Comparison of ENCODE assay signal across 8 cellular contexts in genomic region chr17:35022536-35023063, GRCh38. TPM values are rescaled to one million over a fixed set of nuclear protein-coding genes. Genes with fewer than 3 reads are reported as not detected.
DNase-seq lines count a peak whose midpoint lies in the region; ATAC-seq and TF ChIP-seq lines count a peak whose summit lies in the region.

No MANE protein-coding gene starts in this region.

- peak; percentile 100 for ATAC-seq in activated CD4-positive, alpha-beta T cell treated with anti-CD3 and anti-CD28 coated beads for 36 hours
- ATAC-seq in GM23338 (no peak), HG03045 (IDR thresholded peaks at IDR 0.05; ENCODE audit: unreplicated experiment) (no peak)

- H3K36me3 ChIP-seq in liver (ENCODE audit: control insufficient read depth in 4 of 4, insufficient read depth in 3 of 4, low read depth in 1 of 4, low read length in 3 of 4) = peaks cover 19 to 42% (median 24%) of the 10 kb centered on the region in 4 donors
- no peaks in the 10 kb centered on the region for H3K36me3 ChIP-seq in GM23338 (ENCODE audit: insufficient read depth)

- H3K4me3 Mint-ChIP-seq in activated CD4-positive, alpha-beta T cell treated with anti-CD3 and anti-CD28 coated beads for 36 hours = peak overlapping the region; percentile 67
- H3K4me3 Mint-ChIP-seq in GM23338 = no peak overlapping the region

- H3K4me2 ChIP-seq in GM23338 = no peak overlapping the region

- peak; percentile 55 to 71 for TF ChIP-seq RAD21 in liver (IDR thresholded peaks at IDR 0.05)

- CTCF ChIA-PET in activated CD4-positive, alpha-beta T cell treated with anti-CD3 and anti-CD28 coated beads for 36 hours (lab: Charles Lee) = interaction anchor here (0.6 to 3.2 kb wide), 23 partner anchors 9 to 742 kb away, joined by 3 to 28 read pairs (median 4); partner anchors contain the start of genes LIG3, RAD51D and RFFL

- no peaks in the 10 kb centered on the region for H3F3A ChIP-seq in GM23338 (replicated peaks; ENCODE audit: low read depth)

- TF ChIP-seq CTCF in liver (IDR thresholded peaks at IDR 0.05; ENCODE audit: low read depth, low read length, missing input control) = peak; percentile 6
- no peak for TF ChIP-seq CTCF in GM23338 (conservative IDR thresholded peaks at IDR 0.05; ENCODE audit: low read depth in 2 of 2)

- 20% methylated on average over 8 of the region's 8 CpGs for WGBS in liver

- DNase-seq in EL = peak; percentile 88
- DNase-seq in LHCN-M2 (ENCODE audit: low read depth) = peak; percentile 95
- DNase-seq in activated CD4-positive, alpha-beta T cell treated with anti-CD3 and anti-CD28 coated beads for 36 hours = peak; percentile 89
- peak; percentile 40 for DNase-seq in cerebellar cortex (ENCODE audit: low spot score)
- DNase-seq in stimulated activated CD4-positive, alpha-beta T cell treated with anti-CD3 and anti-CD28 coated beads, Interleukin-4, amount 100 ng/mL, for 4 hours = peak; percentile 57 to 74
- DNase-seq in GM23338 (ENCODE audit: low spot score) = no peak

- H3K36me3 Mint-ChIP-seq in activated CD4-positive, alpha-beta T cell treated with anti-CD3 and anti-CD28 coated beads for 36 hours (ENCODE audit: low read depth) = peaks cover 21% of the 10 kb centered on the region
- no peaks in the 10 kb centered on the region for H3K36me3 Mint-ChIP-seq in GM23338 (ENCODE audit: low read depth)

- H3K27me3 ChIP-seq in liver (ENCODE audit: control insufficient read depth in 4 of 4, insufficient read depth in 4 of 4, low read length in 3 of 4) (no peaks in the 10 kb centered on the region), GM23338 (ENCODE audit: insufficient read depth) (no peaks in the 10 kb centered on the region)

- H3K79me2 ChIP-seq in GM23338 (replicated peaks; ENCODE audit: insufficient read depth) = no peaks in the 10 kb centered on the region

- peak overlapping the region; percentile 99 for H3K27ac Mint-ChIP-seq in activated CD4-positive, alpha-beta T cell treated with anti-CD3 and anti-CD28 coated beads for 36 hours
- H3K27ac Mint-ChIP-seq in GM23338 = no peak overlapping the region

- no peaks in the 10 kb centered on the region for H4K20me1 ChIP-seq in GM23338 (replicated peaks; ENCODE audit: insufficient read depth)

- no peaks in the 10 kb centered on the region for H3K9me3 Mint-ChIP-seq in activated CD4-positive, alpha-beta T cell treated with anti-CD3 and anti-CD28 coated beads for 36 hours (ENCODE audit: low read depth)
- H3K9me3 Mint-ChIP-seq in GM23338 = no peaks in the 10 kb centered on the region

- POLR2A ChIA-PET in activated CD4-positive, alpha-beta T cell treated with anti-CD3 and anti-CD28 coated beads for 36 hours (lab: Charles Lee) = interaction anchor here (0.9 to 1.7 kb wide), 12 partner anchors 8 to 119 kb away, joined by 3 to 14 read pairs (median 3); partner anchors contain the start of gene RFFL

- H3K4me1 ChIP-seq in liver (ENCODE audit: control insufficient read depth in 4 of 4, insufficient read depth in 4 of 4, low read length in 3 of 4) = peaks cover 5 to 13% (median 7%) of the 10 kb centered on the region in 4 donors
- H3K4me1 ChIP-seq in GM23338 (ENCODE audit: insufficient read depth) = no peaks in the 10 kb centered on the region

- H3K27ac ChIP-seq in liver (ENCODE audit: low read depth in 1 of 2, low read length in 2 of 2) = peak overlapping the region; percentile 31 to 64
- no peak overlapping the region for H3K27ac ChIP-seq in GM23338 (ENCODE audit: low read depth)

- H2AFZ ChIP-seq in GM23338 = no peak overlapping the region

- H3K4me3 ChIP-seq in liver (ENCODE audit: low read depth in 1 of 3, low read length in 3 of 3) = no peak overlapping the region
- no peak overlapping the region for H3K4me3 ChIP-seq in GM23338

- peaks cover 44% of the 10 kb centered on the region for H3K4me1 Mint-ChIP-seq in activated CD4-positive, alpha-beta T cell treated with anti-CD3 and anti-CD28 coated beads for 36 hours
- peaks cover 5% of the 10 kb centered on the region; the same call in 1 of the 3 replicates for H3K4me1 Mint-ChIP-seq in GM23338

- intact Hi-C loops in activated CD4-positive, alpha-beta T cell treated with anti-CD3 and anti-CD28 coated beads for 36 hours (cut with DNase I, micrococcal nuclease) = loop anchor here (1.0 to 2.0 kb wide), 6 partner anchors 24 to 67 kb away; partner anchors contain the start of gene RFFL (in 2 of the 2)

- no peaks in the 10 kb centered on the region for H3K9me2 ChIP-seq in GM23338 (ENCODE audit: insufficient read depth)

- H3K27me3 Mint-ChIP-seq in activated CD4-positive, alpha-beta T cell treated with anti-CD3 and anti-CD28 coated beads for 36 hours = no peaks in the 10 kb centered on the region
- H3K27me3 Mint-ChIP-seq in GM23338 (ENCODE audit: insufficient read depth, low read depth, poor library complexity) = peaks cover 3% of the 10 kb centered on the region

- no peaks in the 10 kb centered on the region for H3K9me3 ChIP-seq in liver (ENCODE audit: control insufficient read depth in 4 of 4, low read length in 3 of 4)

- H3K9ac ChIP-seq in liver (ENCODE audit: low read depth in 1 of 2, low read length in 2 of 2) = no peak overlapping the region

TF ChIP-seq in liver, 16 proteins besides CTCF, POLR2A, EP300 and RAD21 (continues in another document):
- no peak for TF ChIP-seq EGR1 (IDR thresholded peaks at IDR 0.05; ENCODE audit: low read depth in 2 of 2)
- TF ChIP-seq HNF4G (IDR thresholded peaks at IDR 0.05) = no peak
- TF ChIP-seq MAX (IDR thresholded peaks at IDR 0.05) = peak; percentile 43
- TF ChIP-seq GABPA (IDR thresholded peaks at IDR 0.05 in 1 of 2, conservative IDR thresholded peaks at IDR 0.05 in 1 of 2) = peak; percentile 69 to 86
- TF ChIP-seq ZBTB33 (IDR thresholded peaks at IDR 0.05) = no peak
- TF ChIP-seq SP1 (IDR thresholded peaks at IDR 0.05) = peak; percentile 83
- TF ChIP-seq RXRA (IDR thresholded peaks at IDR 0.05) = peak; percentile 58 to 74
- TF ChIP-seq TAF1 (conservative IDR thresholded peaks at IDR 0.05) = no peak
- peak; percentile 86 for TF ChIP-seq NR2F2 (IDR thresholded peaks at IDR 0.05)

TF ChIP-seq in GM23338, 12 proteins besides CTCF, POLR2A, EP300 and RAD21 (continues in another document):
- TF ChIP-seq STAT1 (IDR thresholded peaks at IDR 0.05; ENCODE audit: unreplicated experiment) (no peak), POLR2AphosphoS5 (IDR thresholded peaks at IDR 0.05; ENCODE audit: low read depth) (no peak)

RNA-seq across cellular contexts. Expression of gene RFFL, which starts 40.9 kb away (rescaled TPM):
- 14.5 and 16.6 TPM in 2 replicates for total RNA-seq in LHCN-M2 (2014; rRNA removed)
- polyA plus RNA-seq in LHCN-M2 (2012) = 7.0 TPM
- 10 to 100 TPM; 19.2 to 22.9 TPM for total RNA-seq in activated CD4-positive, alpha-beta T cell treated with anti-CD3 and anti-CD28 coated beads for 36 hours
- total RNA-seq in liver = 10 to 100 TPM; 24.0 to 28.0 TPM
- polyA plus RNA-seq in liver = 10 to 100 TPM; 15.9 to 20.0 TPM
- 22.2 and 29.2 TPM in 2 replicates for total RNA-seq in GM23338 (2014; rRNA removed; shearing (Covaris generic))
- polyA plus RNA-seq in GM23338 (2016; fragmentation: Nextera tagmentation; extraction: Ambion mirVana) = 4.1 and 6.4 TPM in 2 replicates

RNA-seq across cellular contexts. Expression of gene LIG3, which starts 42.3 kb away (rescaled TPM):
- total RNA-seq in LHCN-M2 (2014; rRNA removed) (19.2 and 24.4 TPM in 2 replicates), liver (10 to 100 TPM in 1 of 2 donors, 1 to 10 TPM in 1; 9.3 to 21.2 TPM)
- 13.2 TPM for polyA plus RNA-seq in LHCN-M2 (2012)
- total RNA-seq in activated CD4-positive, alpha-beta T cell treated with anti-CD3 and anti-CD28 coated beads for 36 hours = 10 to 100 TPM; 42.3 to 56.8 TPM
- polyA plus RNA-seq in liver (1 to 10 TPM; 3.1 to 5.9 TPM), GM23338 (2016; fragmentation: Nextera tagmentation; extraction: Ambion mirVana) (16.4 and 17.6 TPM in 2 replicates)
- total RNA-seq in GM23338 (2014; rRNA removed; shearing (Covaris generic)) = 82.3 and 119 TPM in 2 replicates
